In the genomic region with DNA sequence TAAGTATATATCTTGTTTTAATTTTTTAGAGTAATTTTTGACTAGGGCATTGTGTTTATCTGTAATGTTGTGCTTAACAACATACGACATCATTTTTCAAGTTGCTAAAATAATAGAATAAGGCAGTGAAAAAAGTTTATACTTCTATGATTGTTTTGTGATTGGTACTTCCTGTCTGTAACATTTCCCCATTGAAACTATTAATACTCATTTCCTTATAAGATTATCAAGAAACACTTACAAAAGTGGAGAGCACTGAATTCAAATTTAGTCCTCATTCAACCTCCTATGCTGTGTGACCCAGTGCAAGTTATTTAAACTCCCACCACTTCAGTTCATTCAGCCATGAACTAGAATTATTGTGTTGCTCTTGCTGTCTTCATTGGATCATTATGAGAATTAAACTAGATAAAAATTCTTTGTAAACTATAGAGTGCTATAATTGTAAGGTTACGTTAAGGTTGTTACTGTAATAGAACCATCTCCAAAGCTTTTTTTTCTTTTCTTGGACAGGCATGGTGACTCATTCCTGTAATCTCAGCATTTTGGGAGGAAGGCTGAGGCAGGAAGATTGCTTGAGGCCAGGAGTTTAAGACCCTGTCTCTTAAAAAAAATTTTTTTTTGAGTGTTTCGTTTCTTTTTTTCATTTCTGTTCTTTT, we compare ENCODE assay signal across 10 cellular contexts. TPM values are rescaled to one million over a fixed set of nuclear protein-coding genes. Genes with fewer than 3 reads are reported as not detected.
DNase-seq lines count a peak whose midpoint lies in the region; ATAC-seq lines count a peak whose summit lies in the region.
"Had no signal": no experiment of that assay in that cellular context is flagged by ENCODE, and none has a peak within 500 bp of the region (broad histone marks: within the 10 kb centered on the region; RNA-seq: fewer than 3 reads in every experiment).

No MANE protein-coding gene starts in this region.

- no peaks in the 10 kb centered on the region for H3K27me3 Mint-ChIP-seq in activated T-helper 1 cell treated with anti-CD3 and anti-CD28 coated beads, Interleukin-12 subunit alpha, Interleukin-12 subunit beta, Interleukin-2, Interleukin-4 antibody, amounts not matched to agents 30 ng/mL and 10 ng/mL and 1 ng/mL, durations not matched to agents 14 hours and 24 hours and 36 hours (ENCODE audit: insufficient read depth)
- H3K27me3 Mint-ChIP-seq: B cell had no signal

- no peak overlapping the region for H3K27ac Mint-ChIP-seq in activated T-helper 1 cell treated with anti-CD3 and anti-CD28 coated beads, Interleukin-12 subunit alpha, Interleukin-12 subunit beta, Interleukin-2, Interleukin-4 antibody, amounts not matched to agents 30 ng/mL and 10 ng/mL and 1 ng/mL, durations not matched to agents 14 hours and 24 hours and 36 hours
- H3K27ac Mint-ChIP-seq: B cell had no signal

- H3K4me3 ChIP-seq in ACC112 (ENCODE audit: low read depth, low read length), result peak overlapping the region; percentile 66
- H3K4me3 ChIP-seq: spleen had no signal

- no peaks in the 10 kb centered on the region for H3K9me3 Mint-ChIP-seq in activated T-helper 1 cell treated with anti-CD3 and anti-CD28 coated beads, Interleukin-12 subunit alpha, Interleukin-12 subunit beta, Interleukin-2, Interleukin-4 antibody, amounts not matched to agents 30 ng/mL and 10 ng/mL and 1 ng/mL, durations not matched to agents 14 hours and 24 hours and 36 hours

- H3K36me3 ChIP-seq in ACC112 (ENCODE audit: insufficient read depth, low read length), result peaks cover 25% of the 10 kb centered on the region

- no peak overlapping the region for H2AFZ ChIP-seq in ACC112 (ENCODE audit: low read length, unreplicated experiment)

- peaks cover 24% of the 10 kb centered on the region for H3K4me1 Mint-ChIP-seq in activated T-helper 1 cell treated with anti-CD3 and anti-CD28 coated beads, Interleukin-12 subunit alpha, Interleukin-12 subunit beta, Interleukin-2, Interleukin-4 antibody, amounts not matched to agents 30 ng/mL and 10 ng/mL and 1 ng/mL, durations not matched to agents 14 hours and 24 hours and 36 hours (ENCODE audit: low read depth)

- peak overlapping the region; percentile 91 for H3K27ac ChIP-seq in ACC112 (ENCODE audit: low read depth, low read length)
- H3K27ac ChIP-seq: spleen had no signal

- H3K36me3 Mint-ChIP-seq in activated T-helper 1 cell treated with anti-CD3 and anti-CD28 coated beads, Interleukin-12 subunit alpha, Interleukin-12 subunit beta, Interleukin-2, Interleukin-4 antibody, amounts not matched to agents 30 ng/mL and 10 ng/mL and 1 ng/mL, durations not matched to agents 14 hours and 24 hours and 36 hours (ENCODE audit: low read depth), result peaks cover 23% of the 10 kb centered on the region

- DNase-seq in HT1080 (ENCODE audit: low read depth), result peak; percentile 51
- peak; percentile 63 for DNase-seq in amniotic epithelial cell (ENCODE audit: low read depth)
- peak; percentile 70 for DNase-seq in iris pigment epithelial cell (ENCODE audit: low read depth)
- DNase-seq in activated naive CD4-positive, alpha-beta T cell (lab: John Stamatoyannopoulos, UW), result no peak
- no peak for DNase-seq in activated T-helper 1 cell treated with anti-CD3 and anti-CD28 coated beads, Interleukin-12 subunit alpha, Interleukin-12 subunit beta, Interleukin-2, Interleukin-4 antibody, amounts not matched to agents 30 ng/mL and 10 ng/mL and 1 ng/mL, durations not matched to agents 14 hours and 24 hours and 36 hours (ENCODE audit: low spot score)
- DNase-seq: spleen had no signal

- no peaks in the 10 kb centered on the region for H3K27me3 ChIP-seq in ACC112 (ENCODE audit: insufficient read depth, low read length)
- H3K27me3 ChIP-seq: spleen had no signal

- ATAC-seq in HG02678 (IDR thresholded peaks at IDR 0.05; ENCODE audit: unreplicated experiment) (no peak), HG03139 (IDR thresholded peaks at IDR 0.05; ENCODE audit: unreplicated experiment) (no peak)

- intact Hi-C loops in activated T-helper 1 cell treated with anti-CD3 and anti-CD28 coated beads, Interleukin-12 subunit alpha, Interleukin-12 subunit beta, Interleukin-2, Interleukin-4 antibody, amounts not matched to agents 30 ng/mL and 10 ng/mL and 1 ng/mL, durations not matched to agents 14 hours and 24 hours and 36 hours (cut with micrococcal nuclease), result loop anchor here (5.0 to 10.0 kb wide), 2 partner anchors 985 to 1963 kb away; no protein-coding TSS in a partner anchor

- peaks cover 56% of the 10 kb centered on the region for H3K79me2 ChIP-seq in ACC112 (ENCODE audit: control insufficient read depth, insufficient read depth, low read length, unreplicated experiment)

- H3K4me3 Mint-ChIP-seq in activated T-helper 1 cell treated with anti-CD3 and anti-CD28 coated beads, Interleukin-12 subunit alpha, Interleukin-12 subunit beta, Interleukin-2, Interleukin-4 antibody, amounts not matched to agents 30 ng/mL and 10 ng/mL and 1 ng/mL, durations not matched to agents 14 hours and 24 hours and 36 hours, result no peak overlapping the region
- H3K4me3 Mint-ChIP-seq: B cell had no signal

- peaks cover 33% of the 10 kb centered on the region for H3K4me1 ChIP-seq in ACC112 (ENCODE audit: control insufficient read depth, insufficient read depth, low read length, unreplicated experiment)

RNA-seq across cellular contexts. Expression of a gene that starts 2.8 kb away (rescaled TPM):
- total RNA-seq in HT1080 (2014; rRNA removed; shearing (Covaris generic)), result 10.6 and 11.6 TPM in 2 replicates
- polyA plus RNA-seq in HT1080 (2015; cell fraction: cytosol; rRNA removed), result 10.5 and 14.3 TPM in 2 replicates
- 17.6 and 21.1 TPM in 2 replicates for polyA plus RNA-seq in HT1080 (2015; cell fraction: nucleus; rRNA removed)
- 9.5 and 10.7 TPM in 2 replicates for total RNA-seq in activated T-helper 1 cell treated with anti-CD3 and anti-CD28 coated beads, Interleukin-12 subunit alpha, Interleukin-12 subunit beta, Interleukin-2, Interleukin-4 antibody, amounts not matched to agents 30 ng/mL and 10 ng/mL and 1 ng/mL, durations not matched to agents 14 hours and 24 hours and 36 hours

Comparison
In these comparisons a context has a peak if more than half of its experiments do, and no peak if none do; other contexts are left out.
1. DNase-seq: peak in HT1080 (single experiment), amniotic epithelial cell (single experiment) and iris pigment epithelial cell (single experiment); none in activated naive CD4-positive, alpha-beta T cell (0 of 4) and activated T-helper 1 cell treated with anti-CD3 and anti-CD28 coated beads, Interleukin-12 subunit alpha, Interleukin-12 subunit beta, Interleukin-2, Interleukin-4 antibody, amounts not matched to agents 30 ng/mL and 10 ng/mL and 1 ng/mL, durations not matched to agents 14 hours and 24 hours and 36 hours (single experiment).